ENCODE assay signal across 10 cellular contexts in genomic region chr2:232420463-232421188, GRCh38. TPM values are rescaled to one million over a fixed set of nuclear protein-coding genes. Genes with fewer than 3 reads are reported as not detected.
DNase-seq lines count a peak whose midpoint lies in the region; ATAC-seq and TF ChIP-seq lines count a peak whose summit lies in the region.
"Had no signal": no experiment of that assay in that cellular context is flagged by ENCODE, and none has a peak within 500 bp of the region (broad histone marks: within the 10 kb centered on the region; RNA-seq: fewer than 3 reads in every experiment).

No MANE protein-coding gene starts in this region.

- peaks cover 5% of the 10 kb centered on the region for H3K9me3 Mint-ChIP-seq in activated naive CD8-positive, alpha-beta T cell (ENCODE audit: low read depth)
- peaks cover 10% of the 10 kb centered on the region for H3K9me3 Mint-ChIP-seq in activated naive CD8-positive, alpha-beta T cell treated with anti-CD3 and anti-CD28 coated beads, Interleukin-2, amount 50 U/mL, for 24 hours

- H3K27ac ChIP-seq in testis: no peak overlapping the region

- H3K27me3 Mint-ChIP-seq in activated naive CD8-positive, alpha-beta T cell: peaks cover 16% of the 10 kb centered on the region
- peaks cover 41% of the 10 kb centered on the region for H3K27me3 Mint-ChIP-seq in activated naive CD8-positive, alpha-beta T cell treated with anti-CD3 and anti-CD28 coated beads, Interleukin-2, amount 50 U/mL, for 24 hours

- no peaks in the 10 kb centered on the region for H3K27me3 ChIP-seq in testis

- TF ChIP-seq CTCF in testis (IDR thresholded peaks at IDR 0.05): no peak

- peak overlapping the region; percentile 24 to 45 for H3K4me3 ChIP-seq in testis

- intact Hi-C loops in testis (cut with DNase I; ENCODE audit: low total_unique reads): no loop called here

- peaks cover 8% of the 10 kb centered on the region for H3K4me1 ChIP-seq in testis

- H3K36me3 Mint-ChIP-seq in activated naive CD8-positive, alpha-beta T cell: peaks cover 4% of the 10 kb centered on the region
- peaks cover 2% of the 10 kb centered on the region for H3K36me3 Mint-ChIP-seq in activated naive CD8-positive, alpha-beta T cell treated with anti-CD3 and anti-CD28 coated beads, Interleukin-2, amount 50 U/mL, for 24 hours (ENCODE audit: low read depth)

- no peaks in the 10 kb centered on the region for H3K36me3 ChIP-seq in testis (ENCODE audit: low read depth, missing control alignments)

- H3K9me3 ChIP-seq in testis: no peaks in the 10 kb centered on the region

- peaks cover 9% of the 10 kb centered on the region for H3K4me1 Mint-ChIP-seq in activated naive CD8-positive, alpha-beta T cell (ENCODE audit: low read depth)
- H3K4me1 Mint-ChIP-seq in activated naive CD8-positive, alpha-beta T cell treated with anti-CD3 and anti-CD28 coated beads, Interleukin-2, amount 50 U/mL, for 24 hours: peaks cover 3% of the 10 kb centered on the region

- no peak for ATAC-seq in activated naive CD8-positive, alpha-beta T cell treated with anti-CD3 and anti-CD28 coated beads, Interleukin-2, amount 50 U/mL, for 24 hours
- ATAC-seq in HG02763 (IDR thresholded peaks at IDR 0.05; ENCODE audit: unreplicated experiment): no peak

- WGBS in testis, 2 donors: 0 to 2% methylated on average over 26 to 55 of the region's 79 CpGs

- no peak overlapping the region for H3K27ac Mint-ChIP-seq in activated naive CD8-positive, alpha-beta T cell
- H3K27ac Mint-ChIP-seq in activated naive CD8-positive, alpha-beta T cell treated with anti-CD3 and anti-CD28 coated beads, Interleukin-2, amount 50 U/mL, for 24 hours: no peak overlapping the region
- H3K27ac Mint-ChIP-seq: T-helper 1 cell treated with Interleukin-12 subunit alpha and Interleukin-12 subunit beta and Interleukin-4 antibody, amounts not matched to agents 30 μg/mL and 1 μg/mL, for 36 hours had no signal

- TF ChIP-seq POLR2A in testis (IDR thresholded peaks at IDR 0.05): no peak

- peak overlapping the region; percentile 57 for H3K4me3 Mint-ChIP-seq in activated naive CD8-positive, alpha-beta T cell
- H3K4me3 Mint-ChIP-seq in activated naive CD8-positive, alpha-beta T cell treated with anti-CD3 and anti-CD28 coated beads, Interleukin-2, amount 50 U/mL, for 24 hours: no peak overlapping the region
- H3K4me3 Mint-ChIP-seq: T-helper 1 cell treated with Interleukin-12 subunit alpha and Interleukin-12 subunit beta and Interleukin-4 antibody, amounts not matched to agents 30 μg/mL and 1 μg/mL, for 36 hours had no signal

- no peak for DNase-seq in activated naive CD8-positive, alpha-beta T cell treated with anti-CD3 and anti-CD28 coated beads, Interleukin-2, amount 50 U/mL, for 24 hours
- peak; percentile 32 for DNase-seq in activated T-cell treated with anti-CD3 and anti-CD28 coated beads, Interleukin-2, amount 50 U/mL, for 1 hour
- peak; percentile 75 for DNase-seq in iPS-NIHi11 (ENCODE audit: low spot score)
- DNase-seq in testis: no peak
- no peak for DNase-seq in pons (ENCODE audit: low spot score)
- DNase-seq in DMS114 treated with DMSO at 0.1 percent for 48 hours (lab: John Stamatoyannopoulos, UW; ENCODE audit: unreplicated experiment): no peak

RNA-seq across cellular contexts. Expression of gene ALPG, which starts 14.0 kb away (rescaled TPM):
- total RNA-seq in testis: 1 to 10 TPM in 1 of 2 donors, under 1 TPM in 1; 0.93 to 1.0 TPM
- 0.44 TPM for polyA plus RNA-seq in testis (ENCODE audit: insufficient read depth, low read depth, low replicate concordance)
- total RNA-seq: mononuclear cell had no signal

RNA-seq across cellular contexts. Expression of gene ALPI, which starts 35.3 kb away (rescaled TPM):
- total RNA-seq in testis: under 1 TPM in 1 of 2 donors, not detected in 1; 0.43 TPM
- 0.16 TPM for polyA plus RNA-seq in testis (ENCODE audit: insufficient read depth, low read depth, low replicate concordance)
- total RNA-seq: mononuclear cell had no signal

RNA-seq across cellular contexts. Expression of gene ALPP, which starts 42.1 kb away (rescaled TPM):
- under 1 TPM; 0.25 to 0.87 TPM for total RNA-seq in testis
- not detected for polyA plus RNA-seq in testis (ENCODE audit: insufficient read depth, low read depth, low replicate concordance)
- total RNA-seq: mononuclear cell had no signal

Comparison
In these comparisons a context has a peak if more than half of its experiments do, and no peak if none do; other contexts are left out.
1. DNase-seq: peak in activated T-cell treated with anti-CD3 and anti-CD28 coated beads, Interleukin-2, amount 50 U/mL, for 1 hour (single experiment) and iPS-NIHi11 (single experiment); none in activated naive CD8-positive, alpha-beta T cell treated with anti-CD3 and anti-CD28 coated beads, Interleukin-2, amount 50 U/mL, for 24 hours (single experiment), testis (single experiment), pons (single experiment) and DMS114 treated with DMSO at 0.1 percent for 48 hours (single experiment).